In the genomic region with DNA sequence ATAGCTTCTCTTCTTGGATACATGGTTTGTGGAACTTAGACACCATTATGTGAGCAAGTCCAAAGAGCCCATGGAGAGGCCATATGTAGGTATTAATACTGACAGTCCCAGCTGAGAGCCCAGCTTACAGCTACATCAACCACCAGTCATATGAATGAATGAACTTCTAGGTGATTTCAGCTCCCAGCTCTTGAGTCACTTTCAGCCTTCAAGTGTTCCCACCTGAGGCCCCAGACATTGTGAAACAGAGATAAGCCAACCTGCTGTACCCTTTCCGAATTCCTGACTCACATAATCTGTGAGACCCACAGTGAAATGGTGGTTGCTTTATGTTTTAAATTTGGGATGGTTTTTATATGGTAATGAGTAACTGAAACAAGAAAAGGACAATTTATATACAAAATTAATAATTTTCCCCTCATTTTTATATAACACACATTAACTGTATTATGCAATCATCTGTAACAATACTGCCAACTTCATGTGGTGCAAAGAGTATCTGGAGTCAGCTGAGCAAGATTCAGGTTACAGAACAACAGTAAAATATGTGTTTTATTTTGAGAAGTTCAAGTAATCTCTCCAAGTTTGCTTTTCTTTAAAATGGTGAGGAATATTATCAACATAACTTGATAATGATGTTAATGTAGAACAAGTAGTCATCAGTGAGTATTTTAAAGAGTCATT, we compare ENCODE assay signal across 13 cellular contexts.
"Had no signal": no experiment of that assay in that cellular context is flagged by ENCODE, and none has a peak within 500 bp of the region (broad histone marks: within the 10 kb centered on the region; RNA-seq: fewer than 3 reads in every experiment).

No MANE protein-coding gene starts in this region.

- ATAC-seq: foreskin keratinocyte, right cardiac atrium had no signal

- H3K27me3 Mint-ChIP-seq: progenitor cell of endocrine pancreas had no signal

- H3K9me3 ChIP-seq: thyroid gland had no signal

- H3K27ac Mint-ChIP-seq: activated B cell treated with CpG ODN at 0.5 μM for 24 hours; activated CD4-positive, alpha-beta T cell treated with anti-CD3 and anti-CD28 coated beads, Interleukin-2, amount 10 ng/mL, durations not matched to agents 24 days and 14 days; progenitor cell of endocrine pancreas had no signal

- H3K27me3 ChIP-seq: foreskin keratinocyte, thyroid gland had no signal

- H3K4me1 Mint-ChIP-seq: activated B cell treated with CpG ODN at 0.5 μM for 24 hours had no signal

- DNase-seq: activated B cell treated with CpG ODN at 0.5 μM for 24 hours; activated CD4-positive, alpha-beta T cell treated with anti-CD3 and anti-CD28 coated beads, Interleukin-2, amount 10 ng/mL, durations not matched to agents 24 days and 14 days; activated CD8-positive, alpha-beta memory T cell treated with anti-CD3 and anti-CD28 coated beads for 24 hours; activated naive CD4-positive, alpha-beta T cell treated with Interleukin-2 at 50 U/mL for 16 hours; foreskin keratinocyte; glutamatergic neuron; kidney glomerular epithelial cell; midbrain; right cardiac atrium; T-helper 2 cell; thyroid gland had no signal

- H3K4me3 ChIP-seq: smooth muscle cell, thyroid gland had no signal

- H3K4me1 ChIP-seq: foreskin keratinocyte, thyroid gland had no signal

- H3K36me3 ChIP-seq: thyroid gland had no signal

- H3K4me3 Mint-ChIP-seq: activated B cell treated with CpG ODN at 0.5 μM for 24 hours; activated CD4-positive, alpha-beta T cell treated with anti-CD3 and anti-CD28 coated beads, Interleukin-2, amount 10 ng/mL, durations not matched to agents 24 days and 14 days had no signal

- H3K27ac ChIP-seq: foreskin keratinocyte, thyroid gland had no signal
